16 cellular contexts compared by ENCODE assay signal in genomic region chrX:68083510-68083909, GRCh38.
"Had no signal": no experiment of that assay in that cellular context is flagged by ENCODE, and none has a peak within 500 bp of the region (broad histone marks: within the 10 kb centered on the region; RNA-seq: fewer than 3 reads in every experiment).

No MANE protein-coding gene starts in this region.

- DNase-seq: activated B cell treated with CpG ODN at 0.5 μM for 24 hours; activated CD4-positive, alpha-beta T cell treated with anti-CD3 and anti-CD28 coated beads, Interleukin-2, amount 50 U/mL, for 1 hour; activated naive CD4-positive, alpha-beta T cell treated with anti-CD3 and anti-CD28 coated beads, Interleukin-2, amount 50 U/mL, for 16 hours; amniotic stem cell; dorsolateral prefrontal cortex; esophagus squamous epithelium; glutamatergic neuron; immature natural killer cell; pancreas; retina; stomach; T-helper 2 cell had no signal

- H3K36me3 ChIP-seq: breast epithelium, esophagus squamous epithelium, pancreas, stomach, thoracic aorta had no signal

- H3K27ac ChIP-seq: dorsolateral prefrontal cortex, esophagus squamous epithelium, pancreas, stomach, thoracic aorta had no signal

- H3K27me3 ChIP-seq: esophagus squamous epithelium, pancreas, stomach had no signal

- H3K9me3 ChIP-seq: breast epithelium, esophagus squamous epithelium, pancreas, thoracic aorta had no signal

- H3K4me3 ChIP-seq: breast epithelium, dorsolateral prefrontal cortex, esophagus squamous epithelium, pancreas, skin epidermis, stomach, thoracic aorta had no signal

- ATAC-seq: left lobe of liver had no signal

- H3K4me1 ChIP-seq: breast epithelium, esophagus squamous epithelium, pancreas, stomach had no signal
